Comparison of ENCODE assay signal across 35 cellular contexts in genomic region chr6:155021680-155022079, GRCh38.
"Had no signal": no experiment of that assay in that cellular context is flagged by ENCODE, and none has a peak within 500 bp of the region (broad histone marks: within the 10 kb centered on the region; RNA-seq: fewer than 3 reads in every experiment).

No MANE protein-coding gene starts in this region.

- H3K36me3 Mint-ChIP-seq: activated naive CD8-positive, alpha-beta T cell had no signal

- H3K27ac ChIP-seq: RWPE1, VCaP had no signal

- H3K4me3 Mint-ChIP-seq: activated CD4-positive, alpha-beta T cell treated with anti-CD3 and anti-CD28 coated beads, Interleukin-2, amount 10 ng/mL, durations not matched to agents 24 days and 14 days; activated CD8-positive, alpha-beta T cell treated with anti-CD3 and anti-CD28 coated beads for 36 hours; activated naive CD8-positive, alpha-beta T cell; activated naive CD8-positive, alpha-beta T cell treated with anti-CD3 and anti-CD28 coated beads, Interleukin-2, amount 50 U/mL, for 24 hours; activated T-cell treated with anti-CD3 and anti-CD28 coated beads, Interleukin-2, amount 50 U/mL, for 72 hours; activated T-helper 17 cell treated with anti-CD3 and anti-CD28 coated beads, Interleukin-2, amount 50 U/mL, for 72 hours had no signal

- H3K27ac Mint-ChIP-seq: activated CD4-positive, alpha-beta T cell treated with anti-CD3 and anti-CD28 coated beads, Interleukin-2, amount 10 ng/mL, durations not matched to agents 24 days and 14 days; activated CD8-positive, alpha-beta T cell treated with anti-CD3 and anti-CD28 coated beads for 36 hours; activated naive CD8-positive, alpha-beta T cell; activated naive CD8-positive, alpha-beta T cell treated with anti-CD3 and anti-CD28 coated beads, Interleukin-2, amount 50 U/mL, for 24 hours; activated T-cell treated with anti-CD3 and anti-CD28 coated beads, Interleukin-2, amount 50 U/mL, for 72 hours; activated T-helper 17 cell treated with anti-CD3 and anti-CD28 coated beads, Interleukin-2, amount 50 U/mL, for 72 hours had no signal

- ATAC-seq: activated CD8-positive, alpha-beta T cell treated with anti-CD3 and anti-CD28 coated beads for 36 hours; activated naive CD8-positive, alpha-beta T cell treated with anti-CD3 and anti-CD28 coated beads, Interleukin-2, amount 50 U/mL, for 24 hours; activated T-cell treated with anti-CD3 and anti-CD28 coated beads, Interleukin-2, amount 50 U/mL, for 72 hours; activated T-helper 17 cell treated with anti-CD3 and anti-CD28 coated beads, Interleukin-2, amount 50 U/mL, for 72 hours; PC-3; Right ventricle myocardium inferior; SK-N-SH treated with all-trans-retinoic acid at 6 μM for 48 hours had no signal

- H3K4me1 Mint-ChIP-seq: activated T-helper 17 cell treated with anti-CD3 and anti-CD28 coated beads, Interleukin-2, amount 50 U/mL, for 72 hours had no signal

- FAIRE-seq: bronchial epithelial cell, RCC 7860 had no signal

- DNase-seq: activated CD4-positive, alpha-beta T cell treated with anti-CD3 and anti-CD28 coated beads, Interleukin-2, amount 10 ng/mL, durations not matched to agents 24 days and 14 days; activated CD4-positive, alpha-beta T cell treated with anti-CD3 and anti-CD28 coated beads, Interleukin-2, amount 50 U/mL, for 4 hours; activated CD8-positive, alpha-beta T cell treated with anti-CD3 and anti-CD28 coated beads for 36 hours; activated effector memory CD4-positive, alpha-beta T cell treated with anti-CD3 and anti-CD28 coated beads, Interleukin-2, amount 50 U/mL, for 16 hours; activated naive CD4-positive, alpha-beta T cell treated with Interleukin-2 at 50 U/mL for 16 hours; activated naive CD8-positive, alpha-beta T cell treated with anti-CD3 and anti-CD28 coated beads, Interleukin-2, amount 50 U/mL, for 24 hours; activated T-cell treated with anti-CD3 and anti-CD28 coated beads, Interleukin-2, amount 50 U/mL, for 1 hour; activated T-cell treated with anti-CD3 and anti-CD28 coated beads, Interleukin-2, amount 50 U/mL, for 72 hours; anterior cingulate cortex; central memory CD4-positive, alpha-beta T cell; Karpas-422; NCI-H1105; NCI-H1417 treated with DMSO at 0.1 percent for 48 hours; NCI-H1694; NCI-H1930; NCI-H2081 treated with DMSO at 0.1 percent for 48 hours; NCI-H345; NCI-H524 treated with DMSO at 0.1 percent for 48 hours; NCI-H748 treated with DMSO at 0.1 percent for 48 hours; NK-92 treated with Interleukin-12 subunit alpha and Interleukin-12 subunit beta, amount 100 ng/mL, for 24 hours; PC-3; SIG-M5; SW 1271; T-helper 1 cell; T-helper 2 cell; T-helper 9 cell had no signal

- H3K27me3 Mint-ChIP-seq: activated CD8-positive, alpha-beta T cell treated with anti-CD3 and anti-CD28 coated beads for 36 hours; activated T-helper 17 cell treated with anti-CD3 and anti-CD28 coated beads, Interleukin-2, amount 50 U/mL, for 72 hours; brain had no signal

- H3K9me3 Mint-ChIP-seq: activated CD4-positive, alpha-beta T cell treated with anti-CD3 and anti-CD28 coated beads, Interleukin-2, amount 10 ng/mL, durations not matched to agents 24 days and 14 days; activated CD8-positive, alpha-beta T cell treated with anti-CD3 and anti-CD28 coated beads for 36 hours; activated naive CD8-positive, alpha-beta T cell treated with anti-CD3 and anti-CD28 coated beads, Interleukin-2, amount 50 U/mL, for 24 hours; activated T-cell treated with anti-CD3 and anti-CD28 coated beads, Interleukin-2, amount 50 U/mL, for 72 hours; activated T-helper 17 cell treated with anti-CD3 and anti-CD28 coated beads, Interleukin-2, amount 50 U/mL, for 72 hours had no signal
